21 cellular contexts compared by ENCODE assay signal in the genomic region with DNA sequence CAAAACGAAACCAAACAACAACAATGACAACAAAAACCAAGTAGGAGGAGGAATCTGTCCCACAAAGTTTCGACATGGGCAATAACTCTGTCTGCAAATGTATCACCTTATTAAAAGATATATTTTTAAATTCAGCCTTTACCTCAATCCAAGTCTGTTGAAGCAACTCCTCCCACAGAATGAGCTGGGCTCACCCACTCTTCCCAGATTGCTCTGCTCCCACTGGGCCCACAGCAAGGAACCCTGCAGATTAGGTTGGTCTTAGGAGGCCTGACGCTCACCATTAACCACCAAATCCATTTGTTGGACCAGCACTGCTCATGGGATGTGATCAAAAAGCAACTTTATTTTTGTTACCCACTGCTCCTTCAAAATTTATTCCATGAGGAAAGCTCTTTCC.
A peak's percentile ranks its signal among the peaks of the same experiment; 100 is the strongest.
DNase-seq lines count a peak whose midpoint lies in the region; ATAC-seq, FAIRE-seq and TF ChIP-seq lines count a peak whose summit lies in the region.
"Had no signal": no experiment of that assay in that cellular context is flagged by ENCODE, and none has a peak within 500 bp of the region (broad histone marks: within the 10 kb centered on the region; RNA-seq: fewer than 3 reads in every experiment).

No MANE protein-coding gene starts in this region.

- CTCF ChIA-PET in K562 (lab: Yijun Ruan, JAX; ENCODE audit: low intra/inter-chr PET ratio) = interaction anchor here (1.0 kb wide), 1 partner anchor 198 kb away, joined by 4 read pairs; no protein-coding TSS in a partner anchor

- no peaks in the 10 kb centered on the region for H3K9me3 ChIP-seq in K562 (replicated peaks; ENCODE audit: control insufficient read depth, insufficient read depth, low read depth, low read length)
- H3K9me3 ChIP-seq in right lobe of liver = no peaks in the 10 kb centered on the region
- H3K9me3 ChIP-seq: BLaER1 had no signal

- H3K4me1 ChIP-seq in K562 (replicated peaks in 1 of 2; ENCODE audit: control insufficient read depth in 2 of 2, insufficient read depth in 2 of 2, low read length in 2 of 2) = peaks cover 23 to 43% of the 10 kb centered on the region in 2 experiments
- no peaks in the 10 kb centered on the region for H3K4me1 ChIP-seq in right lobe of liver

- intact Hi-C loops in K562 (cut with micrococcal nuclease) = loop anchor here (1.0 kb wide), 1 partner anchor 76 kb away; no protein-coding TSS in a partner anchor
- intact Hi-C loops in dorsolateral prefrontal cortex (cut with DNase I) = loop anchor here (1.0 to 10.0 kb wide), 4 partner anchors 115 to 488 kb away; partner anchors contain the start of genes CDC42BPA (in 1 of the 2) and COQ8A (in 1 of the 2)
- intact Hi-C loops in right lobe of liver (cut with DNase I) = loop anchor here in 1 of 2 donors (10.0 kb wide), 1 partner anchor 198 kb away; no protein-coding TSS in a partner anchor

- TF ChIP-seq EP300 in K562 (IDR thresholded peaks at IDR 0.05; ENCODE audit: low read length) = no peak

- no peaks in the 10 kb centered on the region for H3K36me3 ChIP-seq in K562 (ENCODE audit: control insufficient read depth, insufficient read depth, low read length)
- H3K36me3 ChIP-seq in right lobe of liver = no peaks in the 10 kb centered on the region
- H3K36me3 ChIP-seq: BLaER1 had no signal

- no peak overlapping the region for H3K4me3 ChIP-seq in K562
- no peak overlapping the region for H3K4me3 ChIP-seq in dorsolateral prefrontal cortex
- no peak overlapping the region for H3K4me3 ChIP-seq in right lobe of liver
- H3K4me3 ChIP-seq: BLaER1 had no signal

- no peak overlapping the region for H3K27ac ChIP-seq in K562 (ENCODE audit: extremely low read depth, low read depth, low read length)
- peak overlapping the region in 58 of 59 donors; percentile 77 to 100 (median 96) for H3K27ac ChIP-seq in dorsolateral prefrontal cortex
- peak overlapping the region; percentile 91 for H3K27ac ChIP-seq in substantia nigra (ENCODE audit: low read depth, low read length, poor library complexity, severe bottlenecking)
- no peak overlapping the region for H3K27ac ChIP-seq in right lobe of liver
- H3K27ac ChIP-seq: BLaER1 had no signal

- H3K27me3 ChIP-seq in K562 (ENCODE audit: control insufficient read depth in 2 of 2, insufficient read depth in 2 of 2, low read length in 2 of 2) (no peaks in the 10 kb centered on the region), dorsolateral prefrontal cortex (no peaks in the 10 kb centered on the region), right lobe of liver (no peaks in the 10 kb centered on the region)
- H3K27me3 ChIP-seq: BLaER1 had no signal

- peak overlapping the region; percentile 37 for H3K27ac Mint-ChIP-seq in neural crest cell (ENCODE audit: unreplicated experiment)
- H3K27ac Mint-ChIP-seq: CD14-positive monocyte; CD4-positive, alpha-beta memory T cell; IgD-negative memory B cell had no signal

- no peak overlapping the region for H3K4me3 Mint-ChIP-seq in neural crest cell
- H3K4me3 Mint-ChIP-seq: CD4-positive, alpha-beta memory T cell; HFFc6; IgD-negative memory B cell had no signal

- H3K4me1 Mint-ChIP-seq in neural crest cell = peaks cover 44% of the 10 kb centered on the region

- peak overlapping the region; percentile 92 for H2AFZ ChIP-seq in K562 (ENCODE audit: low read depth, low read length)

- no peak for TF ChIP-seq POLR2A in K562 (conservative IDR thresholded peaks at IDR 0.05)
- TF ChIP-seq POLR2A in right lobe of liver (IDR thresholded peaks at IDR 0.05) = no peak

- H3K27me3 Mint-ChIP-seq in neural crest cell (ENCODE audit: low read depth) = no peaks in the 10 kb centered on the region

- in situ Hi-C loops in K562 (cut with MboI) = loop anchor here (10.0 kb wide), 3 partner anchors 198 to 798 kb away; no protein-coding TSS in a partner anchor

- FAIRE-seq in K562 (lab: Jason Lieb, UNC) = no peak
- FAIRE-seq: HepG2 had no signal

- H3K36me3 Mint-ChIP-seq in neural crest cell (ENCODE audit: low read depth) = no peaks in the 10 kb centered on the region
- H3K36me3 Mint-ChIP-seq: CD14-positive monocyte; CD4-positive, alpha-beta memory T cell; IgD-negative memory B cell had no signal

- 74% methylated on average over 3 of the region's 3 CpGs for WGBS in K562 (ENCODE audit: insufficient coverage, low coverage, missing lambda C conversion rate)
- 87% methylated on average over 3 of the region's 3 CpGs for WGBS in right lobe of liver (ENCODE audit: insufficient coverage, low coverage, low lambda C conversion rate, missing lambda C conversion rate)

- no peak for ATAC-seq in K562
- ATAC-seq in right lobe of liver = no peak
- ATAC-seq in GM18868 (IDR thresholded peaks at IDR 0.05; ENCODE audit: unreplicated experiment) = no peak
- ATAC-seq: HCT116, HepG2 had no signal

- H3K9ac ChIP-seq in K562 (ENCODE audit: insufficient read depth in 1 of 2, low read depth in 2 of 2, low read length in 2 of 2) = no peak overlapping the region; a peak in 1 of 4 replicates
- H3K9ac ChIP-seq: BLaER1 had no signal

- no peaks in the 10 kb centered on the region for H3K9me3 Mint-ChIP-seq in neural crest cell
- H3K9me3 Mint-ChIP-seq: CD14-positive monocyte, HFFc6, IgD-negative memory B cell had no signal

- H3K79me2 ChIP-seq in K562 (ENCODE audit: control insufficient read depth, insufficient read depth, low read length) = no peaks in the 10 kb centered on the region; the same call in 2 of the 3 replicates

- no TSS peak for BruUV-seq in K562 (replicated peaks; lab: Mats Ljungman, UMichigan)

- no peaks in the 10 kb centered on the region for H3K9me1 ChIP-seq in K562 (ENCODE audit: control insufficient read depth, insufficient read depth, low read length)

- POLR2A ChIA-PET in K562 (lab: Yijun Ruan, JAX) = interaction anchor here (0.6 kb wide), 1 partner anchor 785 kb away, joined by 3 read pairs; no protein-coding TSS in a partner anchor

- H3K4me2 ChIP-seq in K562 (ENCODE audit: insufficient read depth, low read length) = no peak overlapping the region

- H4K20me1 ChIP-seq in K562 (replicated peaks; ENCODE audit: control insufficient read depth, insufficient read depth, low read length) = no peaks in the 10 kb centered on the region
- H4K20me1 ChIP-seq: BLaER1 had no signal

- TF ChIP-seq RAD21 in K562 (CRISPR knock-in tag; conservative IDR thresholded peaks at IDR 0.05 in 1 of 2, IDR thresholded peaks at IDR 0.05 in 1 of 2) = no peak

- TF ChIP-seq CTCF in K562 (IDR thresholded peaks at IDR 0.05 in 2 of 3, conservative IDR thresholded peaks at IDR 0.05 in 1 of 3; ENCODE audit: insufficient read depth in 2 of 3, low read depth in 1 of 3, low read length in 3 of 3) = no peak
- TF ChIP-seq CTCF in dorsolateral prefrontal cortex (IDR thresholded peaks at IDR 0.05 in 54 of 56, conservative IDR thresholded peaks at IDR 0.05 in 2 of 56; ENCODE audit: low read depth in 1 of 56, partially characterized antibody in 56 of 56) = no peak
- TF ChIP-seq CTCF in neural crest cell (conservative IDR thresholded peaks at IDR 0.05) = no peak
- TF ChIP-seq CTCF in right lobe of liver (IDR thresholded peaks at IDR 0.05) = no peak

- no peak for DNase-seq in K562 (ENCODE audit: extremely low read depth in 1 of 4, low spot score in 3 of 4)
- DNase-seq in dorsolateral prefrontal cortex = no peak
- no peak for DNase-seq in neural crest cell (ENCODE audit: low read depth, low spot score)
- no peak for DNase-seq in substantia nigra (lab: John Stamatoyannopoulos, UW)
- no peak for DNase-seq in NCI-H146 treated with DMSO at 0.1 percent for 48 hours (lab: John Stamatoyannopoulos, UW; ENCODE audit: unreplicated experiment)
- DNase-seq in right lobe of liver = no peak
- DNase-seq in AG08395 (ENCODE audit: low spot score) = no peak
- DNase-seq: ACHN; AML-193; CD4-positive, alpha-beta memory T cell; DMS79 treated with DMSO at 0.1 percent for 48 hours; GF-D8; GOT3; H7; HFFc6 had no signal

TF ChIP-seq in K562, 482 proteins besides CTCF, POLR2A, EP300 and RAD21:
- TF ChIP-seq RFX1 (IDR thresholded peaks at IDR 0.05) = no peak
TF ChIP-seq in K562: peak in this region for 0.

Comparison
In these comparisons a context has a peak if more than half of its experiments do, and no peak if none do; other contexts are left out.
1. H3K27ac ChIP-seq: peak in dorsolateral prefrontal cortex (58 of 59) and substantia nigra (single experiment); none in K562 (single experiment) and right lobe of liver (0 of 3).